ENCODE assay signal across 1 cellular context in genomic region chr19:44752816-44753618, GRCh38.
A peak's percentile ranks its signal among the peaks of the same experiment; 100 is the strongest.
TF ChIP-seq lines count a peak whose summit lies in the region.

No MANE protein-coding gene starts in this region.

TF ChIP-seq in K562, 482 proteins besides CTCF, POLR2A, EP300 and RAD21 (continued from another document and continues in another):
- TF ChIP-seq TEAD4 (IDR thresholded peaks at IDR 0.05; ENCODE audit: low read length): peak; percentile 82
- no peak for TF ChIP-seq TEAD4 (CRISPR knock-in tag; IDR thresholded peaks at IDR 0.05; ENCODE audit: borderline replicate concordance)
- TF ChIP-seq, protein P1, sequence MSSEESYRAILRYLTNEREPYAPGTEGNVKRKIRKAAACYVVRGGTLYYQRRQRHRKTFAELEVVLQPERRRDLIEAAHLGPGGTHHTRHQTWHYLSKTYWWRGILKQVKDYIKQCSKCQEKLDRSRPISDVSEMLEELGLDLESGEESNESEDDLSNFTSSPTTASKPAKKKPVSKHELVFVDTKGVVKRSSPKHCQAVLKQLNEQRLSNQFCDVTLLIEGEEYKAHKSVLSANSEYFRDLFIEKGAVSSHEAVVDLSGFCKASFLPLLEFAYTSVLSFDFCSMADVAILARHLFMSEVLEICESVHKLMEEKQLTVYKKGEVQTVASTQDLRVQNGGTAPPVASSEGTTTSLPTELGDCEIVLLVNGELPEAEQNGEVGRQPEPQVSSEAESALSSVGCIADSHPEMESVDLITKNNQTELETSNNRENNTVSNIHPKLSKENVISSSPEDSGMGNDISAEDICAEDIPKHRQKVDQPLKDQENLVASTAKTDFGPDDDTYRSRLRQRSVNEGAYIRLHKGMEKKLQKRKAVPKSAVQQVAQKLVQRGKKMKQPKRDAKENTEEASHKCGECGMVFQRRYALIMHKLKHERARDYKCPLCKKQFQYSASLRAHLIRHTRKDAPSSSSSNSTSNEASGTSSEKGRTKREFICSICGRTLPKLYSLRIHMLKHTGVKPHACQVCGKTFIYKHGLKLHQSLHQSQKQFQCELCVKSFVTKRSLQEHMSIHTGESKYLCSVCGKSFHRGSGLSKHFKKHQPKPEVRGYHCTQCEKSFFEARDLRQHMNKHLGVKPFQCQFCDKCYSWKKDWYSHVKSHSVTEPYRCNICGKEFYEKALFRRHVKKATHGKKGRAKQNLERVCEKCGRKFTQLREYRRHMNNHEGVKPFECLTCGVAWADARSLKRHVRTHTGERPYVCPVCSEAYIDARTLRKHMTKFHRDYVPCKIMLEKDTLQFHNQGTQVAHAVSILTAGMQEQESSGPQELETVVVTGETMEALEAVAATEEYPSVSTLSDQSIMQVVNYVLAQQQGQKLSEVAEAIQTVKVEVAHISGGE (CRISPR knock-in tag; IDR thresholded peaks at IDR 0.05): peak in 1 of 3 experiments; percentile 81; a peak in 1 of 6 replicates
- no peak for TF ChIP-seq ETS2 (tag; IDR thresholded peaks at IDR 0.05; ENCODE audit: borderline replicate concordance, poor library complexity, severe bottlenecking)
- TF ChIP-seq ZNF639 (CRISPR knock-in tag; conservative IDR thresholded peaks at IDR 0.05 in 1 of 2, IDR thresholded peaks at IDR 0.05 in 1 of 2): peak in 1 of 2 experiments; percentile 89; a peak in 2 of 4 replicates
- TF ChIP-seq E2F8 (IDR thresholded peaks at IDR 0.05; ENCODE audit: low read depth, partially characterized antibody): peak; percentile 73
- TF ChIP-seq DDX20 (tag; IDR thresholded peaks at IDR 0.05; ENCODE audit: low read depth): no peak
- peak; percentile 94 for TF ChIP-seq NCOA1 (IDR thresholded peaks at IDR 0.05; ENCODE audit: low read depth)
- TF ChIP-seq DMBX1 (CRISPR knock-in tag; IDR thresholded peaks at IDR 0.05; ENCODE audit: borderline replicate concordance): peak; percentile 49; the same call in 1 of the 2 replicates
- no peak for TF ChIP-seq ZSCAN29 (IDR thresholded peaks at IDR 0.05)
- no peak for TF ChIP-seq ZSCAN32 (CRISPR knock-in tag; IDR thresholded peaks at IDR 0.05)
- TF ChIP-seq, protein P2, sequence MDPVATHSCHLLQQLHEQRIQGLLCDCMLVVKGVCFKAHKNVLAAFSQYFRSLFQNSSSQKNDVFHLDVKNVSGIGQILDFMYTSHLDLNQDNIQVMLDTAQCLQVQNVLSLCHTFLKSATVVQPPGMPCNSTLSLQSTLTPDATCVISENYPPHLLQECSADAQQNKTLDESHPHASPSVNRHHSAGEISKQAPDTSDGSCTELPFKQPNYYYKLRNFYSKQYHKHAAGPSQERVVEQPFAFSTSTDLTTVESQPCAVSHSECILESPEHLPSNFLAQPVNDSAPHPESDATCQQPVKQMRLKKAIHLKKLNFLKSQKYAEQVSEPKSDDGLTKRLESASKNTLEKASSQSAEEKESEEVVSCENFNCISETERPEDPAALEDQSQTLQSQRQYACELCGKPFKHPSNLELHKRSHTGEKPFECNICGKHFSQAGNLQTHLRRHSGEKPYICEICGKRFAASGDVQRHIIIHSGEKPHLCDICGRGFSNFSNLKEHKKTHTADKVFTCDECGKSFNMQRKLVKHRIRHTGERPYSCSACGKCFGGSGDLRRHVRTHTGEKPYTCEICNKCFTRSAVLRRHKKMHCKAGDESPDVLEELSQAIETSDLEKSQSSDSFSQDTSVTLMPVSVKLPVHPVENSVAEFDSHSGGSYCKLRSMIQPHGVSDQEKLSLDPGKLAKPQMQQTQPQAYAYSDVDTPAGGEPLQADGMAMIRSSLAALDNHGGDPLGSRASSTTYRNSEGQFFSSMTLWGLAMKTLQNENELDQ (CRISPR knock-in tag; IDR thresholded peaks at IDR 0.05; ENCODE audit: borderline replicate concordance): no peak
- TF ChIP-seq ZFP91 (CRISPR knock-in tag; IDR thresholded peaks at IDR 0.05): no peak
- no peak for TF ChIP-seq ZNF75A (CRISPR knock-in tag; IDR thresholded peaks at IDR 0.05)
- TF ChIP-seq MBD1 (CRISPR knock-in tag; IDR thresholded peaks at IDR 0.05): no peak
- TF ChIP-seq ZNF239 (CRISPR knock-in tag; IDR thresholded peaks at IDR 0.05): no peak; the same call in 1 of the 2 replicates
- TF ChIP-seq, protein P3, sequence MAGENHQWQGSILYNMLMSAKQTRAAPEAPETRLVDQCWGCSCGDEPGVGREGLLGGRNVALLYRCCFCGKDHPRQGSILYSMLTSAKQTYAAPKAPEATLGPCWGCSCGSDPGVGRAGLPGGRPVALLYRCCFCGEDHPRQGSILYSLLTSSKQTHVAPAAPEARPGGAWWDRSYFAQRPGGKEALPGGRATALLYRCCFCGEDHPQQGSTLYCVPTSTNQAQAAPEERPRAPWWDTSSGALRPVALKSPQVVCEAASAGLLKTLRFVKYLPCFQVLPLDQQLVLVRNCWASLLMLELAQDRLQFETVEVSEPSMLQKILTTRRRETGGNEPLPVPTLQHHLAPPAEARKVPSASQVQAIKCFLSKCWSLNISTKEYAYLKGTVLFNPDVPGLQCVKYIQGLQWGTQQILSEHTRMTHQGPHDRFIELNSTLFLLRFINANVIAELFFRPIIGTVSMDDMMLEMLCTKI (IDR thresholded peaks at IDR 0.05; ENCODE audit: partially characterized antibody): no peak
- TF ChIP-seq, protein P4, sequence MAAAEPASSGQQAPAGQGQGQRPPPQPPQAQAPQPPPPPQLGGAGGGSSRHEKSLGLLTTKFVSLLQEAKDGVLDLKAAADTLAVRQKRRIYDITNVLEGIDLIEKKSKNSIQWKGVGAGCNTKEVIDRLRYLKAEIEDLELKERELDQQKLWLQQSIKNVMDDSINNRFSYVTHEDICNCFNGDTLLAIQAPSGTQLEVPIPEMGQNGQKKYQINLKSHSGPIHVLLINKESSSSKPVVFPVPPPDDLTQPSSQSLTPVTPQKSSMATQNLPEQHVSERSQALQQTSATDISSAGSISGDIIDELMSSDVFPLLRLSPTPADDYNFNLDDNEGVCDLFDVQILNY (CRISPR knock-in tag; IDR thresholded peaks at IDR 0.05): no peak
- no peak for TF ChIP-seq U2AF1 (optimal IDR thresholded peaks at IDR 0.05; ENCODE audit: low read depth, low read length)
- no peak for TF ChIP-seq ZNF449 (CRISPR knock-in tag; IDR thresholded peaks at IDR 0.05)
- TF ChIP-seq, protein P5, sequence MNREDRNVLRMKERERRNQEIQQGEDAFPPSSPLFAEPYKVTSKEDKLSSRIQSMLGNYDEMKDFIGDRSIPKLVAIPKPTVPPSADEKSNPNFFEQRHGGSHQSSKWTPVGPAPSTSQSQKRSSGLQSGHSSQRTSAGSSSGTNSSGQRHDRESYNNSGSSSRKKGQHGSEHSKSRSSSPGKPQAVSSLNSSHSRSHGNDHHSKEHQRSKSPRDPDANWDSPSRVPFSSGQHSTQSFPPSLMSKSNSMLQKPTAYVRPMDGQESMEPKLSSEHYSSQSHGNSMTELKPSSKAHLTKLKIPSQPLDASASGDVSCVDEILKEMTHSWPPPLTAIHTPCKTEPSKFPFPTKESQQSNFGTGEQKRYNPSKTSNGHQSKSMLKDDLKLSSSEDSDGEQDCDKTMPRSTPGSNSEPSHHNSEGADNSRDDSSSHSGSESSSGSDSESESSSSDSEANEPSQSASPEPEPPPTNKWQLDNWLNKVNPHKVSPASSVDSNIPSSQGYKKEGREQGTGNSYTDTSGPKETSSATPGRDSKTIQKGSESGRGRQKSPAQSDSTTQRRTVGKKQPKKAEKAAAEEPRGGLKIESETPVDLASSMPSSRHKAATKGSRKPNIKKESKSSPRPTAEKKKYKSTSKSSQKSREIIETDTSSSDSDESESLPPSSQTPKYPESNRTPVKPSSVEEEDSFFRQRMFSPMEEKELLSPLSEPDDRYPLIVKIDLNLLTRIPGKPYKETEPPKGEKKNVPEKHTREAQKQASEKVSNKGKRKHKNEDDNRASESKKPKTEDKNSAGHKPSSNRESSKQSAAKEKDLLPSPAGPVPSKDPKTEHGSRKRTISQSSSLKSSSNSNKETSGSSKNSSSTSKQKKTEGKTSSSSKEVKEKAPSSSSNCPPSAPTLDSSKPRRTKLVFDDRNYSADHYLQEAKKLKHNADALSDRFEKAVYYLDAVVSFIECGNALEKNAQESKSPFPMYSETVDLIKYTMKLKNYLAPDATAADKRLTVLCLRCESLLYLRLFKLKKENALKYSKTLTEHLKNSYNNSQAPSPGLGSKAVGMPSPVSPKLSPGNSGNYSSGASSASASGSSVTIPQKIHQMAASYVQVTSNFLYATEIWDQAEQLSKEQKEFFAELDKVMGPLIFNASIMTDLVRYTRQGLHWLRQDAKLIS (CRISPR knock-in tag; IDR thresholded peaks at IDR 0.05): no peak
- TF ChIP-seq, protein P6, sequence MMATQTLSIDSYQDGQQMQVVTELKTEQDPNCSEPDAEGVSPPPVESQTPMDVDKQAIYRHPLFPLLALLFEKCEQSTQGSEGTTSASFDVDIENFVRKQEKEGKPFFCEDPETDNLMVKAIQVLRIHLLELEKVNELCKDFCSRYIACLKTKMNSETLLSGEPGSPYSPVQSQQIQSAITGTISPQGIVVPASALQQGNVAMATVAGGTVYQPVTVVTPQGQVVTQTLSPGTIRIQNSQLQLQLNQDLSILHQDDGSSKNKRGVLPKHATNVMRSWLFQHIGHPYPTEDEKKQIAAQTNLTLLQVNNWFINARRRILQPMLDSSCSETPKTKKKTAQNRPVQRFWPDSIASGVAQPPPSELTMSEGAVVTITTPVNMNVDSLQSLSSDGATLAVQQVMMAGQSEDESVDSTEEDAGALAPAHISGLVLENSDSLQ (IDR thresholded peaks at IDR 0.05): peak; percentile 98
- TF ChIP-seq THRAP3 (IDR thresholded peaks at IDR 0.05; ENCODE audit: borderline replicate concordance): no peak
- TF ChIP-seq E2F3 (CRISPR knock-in tag; IDR thresholded peaks at IDR 0.05): no peak
- TF ChIP-seq NFRKB (IDR thresholded peaks at IDR 0.05; ENCODE audit: low read depth): no peak
- no peak for TF ChIP-seq RBM17 (IDR thresholded peaks at IDR 0.05; ENCODE audit: borderline replicate concordance, low read depth, low read length)
- TF ChIP-seq KLF1 (tag; IDR thresholded peaks at IDR 0.05): no peak
- peak; percentile 50 for TF ChIP-seq HNRNPLL (IDR thresholded peaks at IDR 0.05; ENCODE audit: low read depth, low read length, poor library complexity, severe bottlenecking)
- no peak for TF ChIP-seq CCAR2 (IDR thresholded peaks at IDR 0.05; ENCODE audit: low read depth, low read length)
